In genomic region chr19:1383014-1383310, GRCh38 we compare ENCODE assay signal across 1 cellular context.
TF ChIP-seq lines count a peak whose summit lies in the region.

No MANE protein-coding gene starts in this region.

TF ChIP-seq in HepG2, 621 proteins besides CTCF, POLR2A, EP300 and RAD21:
- TF ChIP-seq HNRNPH1 (optimal IDR thresholded peaks at IDR 0.05; ENCODE audit: low read depth, low read length): no peak
- TF ChIP-seq SOX13 (IDR thresholded peaks at IDR 0.05): no peak
- TF ChIP-seq SOX13 (CRISPR knock-in tag; conservative IDR thresholded peaks at IDR 0.05 in 1 of 2, IDR thresholded peaks at IDR 0.05 in 1 of 2): 0 out of 4 replicates have a peak, but pooled peaks of 1 of the 2 experiments have one; percentile 9
- TF ChIP-seq AGO2 (optimal IDR thresholded peaks at IDR 0.05; ENCODE audit: low read depth, low read length): no peak
- TF ChIP-seq MIER3 (CRISPR knock-in tag; IDR thresholded peaks at IDR 0.05; ENCODE audit: borderline replicate concordance): no peak
- peak; percentile 66; the same call in 1 of the 2 replicates for TF ChIP-seq CHD4 (IDR thresholded peaks at IDR 0.05; ENCODE audit: borderline replicate concordance, low read length)
